In the genomic region with DNA sequence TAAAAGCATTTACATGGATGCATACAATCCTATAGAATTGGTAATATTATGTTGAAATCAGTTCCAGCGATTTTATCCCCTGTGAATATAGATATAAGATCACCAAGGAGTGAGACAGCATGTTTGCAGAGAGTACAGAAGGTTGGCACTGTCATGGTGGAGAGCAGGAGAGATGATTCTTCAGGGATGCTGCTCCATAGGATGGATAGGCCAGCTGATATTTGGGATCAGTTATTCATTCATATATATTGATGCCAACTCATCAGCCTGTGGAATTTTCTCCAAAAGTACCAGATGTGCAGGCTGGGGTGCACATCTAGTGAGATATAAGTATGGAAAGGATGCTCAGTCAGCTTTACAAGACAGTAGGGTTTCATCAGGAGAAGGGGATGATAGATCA, we compare ENCODE assay signal across 10 cellular contexts.
"Had no signal": no experiment of that assay in that cellular context is flagged by ENCODE, and none has a peak within 500 bp of the region (broad histone marks: within the 10 kb centered on the region; RNA-seq: fewer than 3 reads in every experiment).

No MANE protein-coding gene starts in this region.

- FAIRE-seq: H1, H54, HTR-8/SVneo, K562 had no signal

- DNase-seq: GM23248, H9, HCEC 1CT, IMR-90, Kasumi-1, KG1 had no signal

- ATAC-seq: K562 had no signal
